ENCODE assay signal across 19 cellular contexts in genomic region chr9:20286969-20287368, GRCh38.
A peak's percentile ranks its signal among the peaks of the same experiment; 100 is the strongest.
DNase-seq lines count a peak whose midpoint lies in the region; ATAC-seq and TF ChIP-seq lines count a peak whose summit lies in the region.
"Had no signal": no experiment of that assay in that cellular context is flagged by ENCODE, and none has a peak within 500 bp of the region (broad histone marks: within the 10 kb centered on the region; RNA-seq: fewer than 3 reads in every experiment).

No MANE protein-coding gene starts in this region.

- no peak for TF ChIP-seq RAD21 in neural cell (conservative IDR thresholded peaks at IDR 0.05)

- no peak for TF ChIP-seq EP300 in neural cell (conservative IDR thresholded peaks at IDR 0.05; ENCODE audit: poor library complexity, severe bottlenecking)

- H3K79me2 ChIP-seq in GM23338 (replicated peaks; ENCODE audit: insufficient read depth) (no peaks in the 10 kb centered on the region), neural cell (replicated peaks; ENCODE audit: insufficient read depth, low read length) (no peaks in the 10 kb centered on the region)

- H3K9me2 ChIP-seq in GM23338 (ENCODE audit: insufficient read depth) (peaks cover 21% of the 10 kb centered on the region; the same call in 1 of the 2 replicates), neural cell (ENCODE audit: insufficient read depth, low read length) (no peaks in the 10 kb centered on the region)

- H4K20me1 ChIP-seq in GM23338 (replicated peaks; ENCODE audit: insufficient read depth) (no peaks in the 10 kb centered on the region), neural cell (ENCODE audit: insufficient read depth) (no peaks in the 10 kb centered on the region)

- no peaks in the 10 kb centered on the region for H3K27me3 Mint-ChIP-seq in CD4-positive, CD25-positive, alpha-beta regulatory T cell
- peaks cover 7% of the 10 kb centered on the region for H3K27me3 Mint-ChIP-seq in GM23338 (ENCODE audit: insufficient read depth, low read depth, poor library complexity)
- H3K27me3 Mint-ChIP-seq: CD4-positive, alpha-beta memory T cell had no signal

- peaks cover 0 to 10% (median 4%) of the 10 kb centered on the region in 7 donors for H3K9me3 Mint-ChIP-seq in CD4-positive, CD25-positive, alpha-beta regulatory T cell
- peaks cover 3% of the 10 kb centered on the region; the same call in 1 of the 3 replicates for H3K9me3 Mint-ChIP-seq in GM23338

- H3K27ac Mint-ChIP-seq in CD4-positive, CD25-positive, alpha-beta regulatory T cell = peak overlapping the region; percentile 26 to 73 (median 57)
- H3K27ac Mint-ChIP-seq in GM23338 = no peak overlapping the region
- H3K27ac Mint-ChIP-seq: H9, IgD-negative memory B cell had no signal

- no peak for DNase-seq in CD4-positive, CD25-positive, alpha-beta regulatory T cell
- DNase-seq in GM23338 (ENCODE audit: low spot score) = no peak
- peak in 1 of 2 experiments; percentile 37 for DNase-seq in SJSA1 (ENCODE audit: low read depth in 1 of 2, low spot score in 2 of 2)
- DNase-seq in NK-92 (lab: John Stamatoyannopoulos, UW; ENCODE audit: unreplicated experiment) = no peak
- DNase-seq in AG20443 (ENCODE audit: low spot score) = no peak
- DNase-seq: ACHN; AML-193; Calu3; CD4-positive, alpha-beta memory T cell; DMS79 treated with DMSO at 0.1 percent for 48 hours; EL; H9; Karpas-422; KBM-7 had no signal

- TF ChIP-seq CTCF in GM23338 (conservative IDR thresholded peaks at IDR 0.05; ENCODE audit: low read depth in 2 of 2) = no peak
- TF ChIP-seq CTCF in neural cell (IDR thresholded peaks at IDR 0.05; ENCODE audit: poor library complexity, severe bottlenecking) = no peak

- H3K9me3 ChIP-seq in CD4-positive, CD25-positive, alpha-beta regulatory T cell (ENCODE audit: control insufficient read depth in 2 of 2, low read length in 2 of 2) = peaks cover 6 to 8% of the 10 kb centered on the region in 2 experiments
- H3K9me3 ChIP-seq in SJSA1 (replicated peaks) (no peaks in the 10 kb centered on the region), neural cell (ENCODE audit: low read length) (no peaks in the 10 kb centered on the region)

- H3K4me3 ChIP-seq in CD4-positive, CD25-positive, alpha-beta regulatory T cell (ENCODE audit: low read depth, low read length) = no peak overlapping the region
- H3K4me3 ChIP-seq in GM23338 (no peak overlapping the region), SJSA1 (no peak overlapping the region), neural cell (ENCODE audit: low read length) (peak overlapping the region; percentile 4)

- H3K9ac ChIP-seq in neural cell (ENCODE audit: low read length) = peak overlapping the region; percentile 43

- H3K4me3 Mint-ChIP-seq in CD4-positive, CD25-positive, alpha-beta regulatory T cell = peak overlapping the region in 1 of 4 donors; percentile 20
- no peak overlapping the region for H3K4me3 Mint-ChIP-seq in GM23338
- H3K4me3 Mint-ChIP-seq: H9, IgD-negative memory B cell had no signal

- H2AFZ ChIP-seq in GM23338 = 0 out of 2 replicates have a peak overlapping the region, but pooled peaks have one; percentile 74
- H2AFZ ChIP-seq in neural cell (ENCODE audit: low read depth, low read length) = no peak overlapping the region

- H3K4me1 Mint-ChIP-seq in CD4-positive, CD25-positive, alpha-beta regulatory T cell = peaks cover 6 to 37% (median 25%) of the 10 kb centered on the region in 4 donors
- H3K4me1 Mint-ChIP-seq in GM23338 = peaks cover 20% of the 10 kb centered on the region

- no peaks in the 10 kb centered on the region for H3K27me3 ChIP-seq in CD4-positive, CD25-positive, alpha-beta regulatory T cell (ENCODE audit: control insufficient read depth, insufficient read depth, low read length)
- H3K27me3 ChIP-seq in GM23338 (ENCODE audit: insufficient read depth) (no peaks in the 10 kb centered on the region), SJSA1 (replicated peaks) (no peaks in the 10 kb centered on the region), neural cell (ENCODE audit: insufficient read depth, low read depth, low read length) (no peaks in the 10 kb centered on the region)

- H3K4me1 ChIP-seq in CD4-positive, CD25-positive, alpha-beta regulatory T cell (ENCODE audit: control insufficient read depth, insufficient read depth, low read length, poor library complexity, severe bottlenecking) = peaks cover 14% of the 10 kb centered on the region
- H3K4me1 ChIP-seq in GM23338 (ENCODE audit: insufficient read depth) (peaks cover 8% of the 10 kb centered on the region), SJSA1 (replicated peaks) (peaks cover 19% of the 10 kb centered on the region)

- peaks cover 5% of the 10 kb centered on the region for H3K36me3 Mint-ChIP-seq in CD4-positive, CD25-positive, alpha-beta regulatory T cell
- H3K36me3 Mint-ChIP-seq in GM23338 (ENCODE audit: low read depth) = peaks cover 15% of the 10 kb centered on the region; the same call in 2 of the 3 replicates
- H3K36me3 Mint-ChIP-seq: IgD-negative memory B cell had no signal

- H3K27ac ChIP-seq in CD4-positive, CD25-positive, alpha-beta regulatory T cell (ENCODE audit: insufficient read depth, low read length, poor library complexity, severe bottlenecking) = no peak overlapping the region
- no peak overlapping the region for H3K27ac ChIP-seq in GM23338 (ENCODE audit: low read depth)
- peak overlapping the region; percentile 39; the same call in 1 of the 2 replicates for H3K27ac ChIP-seq in SJSA1
- H3K27ac ChIP-seq in neural cell (ENCODE audit: low read length) = peak overlapping the region; percentile 77
- H3K27ac ChIP-seq: C4-2B had no signal

- no peaks in the 10 kb centered on the region for H3F3A ChIP-seq in GM23338 (replicated peaks; ENCODE audit: low read depth)
- H3F3A ChIP-seq in neural cell (ENCODE audit: insufficient read depth, low read length, poor library complexity, severe bottlenecking) = no peaks in the 10 kb centered on the region

- H3K36me3 ChIP-seq in CD4-positive, CD25-positive, alpha-beta regulatory T cell (ENCODE audit: control insufficient read depth, insufficient read depth, low read length) = no peaks in the 10 kb centered on the region
- H3K36me3 ChIP-seq in GM23338 (ENCODE audit: insufficient read depth) (no peaks in the 10 kb centered on the region), SJSA1 (no peaks in the 10 kb centered on the region), neural cell (ENCODE audit: insufficient read depth, low read length) (no peaks in the 10 kb centered on the region)

- no peak for ATAC-seq in CD4-positive, CD25-positive, alpha-beta regulatory T cell (ENCODE audit: low read depth in 2 of 2)
- ATAC-seq in GM23338 (no peak), GM19324 (IDR thresholded peaks at IDR 0.05; ENCODE audit: low FRiP score, unreplicated experiment) (no peak)
- ATAC-seq: GM12878 had no signal

- H3K4me2 ChIP-seq in GM23338 = no peak overlapping the region
- H3K4me2 ChIP-seq in neural cell (ENCODE audit: low read length) = no peak overlapping the region

TF ChIP-seq in GM23338, 12 proteins besides CTCF, POLR2A, EP300 and RAD21 (continues in another document):
- TF ChIP-seq CREB1 (CRISPR knock-in tag; IDR thresholded peaks at IDR 0.05; ENCODE audit: low read depth) (no peak), STAT1 (IDR thresholded peaks at IDR 0.05; ENCODE audit: unreplicated experiment) (no peak), ZNF114 (CRISPR knock-in tag; IDR thresholded peaks at IDR 0.05) (no peak), ETS1 (IDR thresholded peaks at IDR 0.05) (no peak), EZH2phosphoT487 (IDR thresholded peaks at IDR 0.05; ENCODE audit: unreplicated experiment) (no peak)

TF ChIP-seq in neural cell, 6 proteins besides CTCF, POLR2A, EP300 and RAD21:
- TF ChIP-seq EZH2 (IDR thresholded peaks at IDR 0.05; ENCODE audit: borderline replicate concordance, insufficient read depth, low read length, poor library complexity, severe bottlenecking) (no peak), POLR2AphosphoS5 (IDR thresholded peaks at IDR 0.05) (no peak), REST (IDR thresholded peaks at IDR 0.05; ENCODE audit: borderline replicate concordance) (no peak), SMC3 (conservative IDR thresholded peaks at IDR 0.05; ENCODE audit: poor library complexity) (no peak), MXI1 (conservative IDR thresholded peaks at IDR 0.05; ENCODE audit: poor library complexity, severe bottlenecking) (no peak), TAF1 (IDR thresholded peaks at IDR 0.05; ENCODE audit: low read depth) (no peak)

Comparison
In these comparisons a context has a peak if more than half of its experiments do, and no peak if none do; other contexts are left out.
1. H3K27ac ChIP-seq: peak in SJSA1 (single experiment) and neural cell (single experiment); none in CD4-positive, CD25-positive, alpha-beta regulatory T cell (single experiment) and GM23338 (single experiment).